16 cellular contexts compared by ENCODE assay signal in genomic region chr7:140160308-140160707, GRCh38. TPM values are rescaled to one million over a fixed set of nuclear protein-coding genes. Genes with fewer than 3 reads are reported as not detected.
DNase-seq lines count a peak whose midpoint lies in the region; ATAC-seq and TF ChIP-seq lines count a peak whose summit lies in the region.
"Had no signal": no experiment of that assay in that cellular context is flagged by ENCODE, and none has a peak within 500 bp of the region (broad histone marks: within the 10 kb centered on the region; RNA-seq: fewer than 3 reads in every experiment).

No MANE protein-coding gene starts in this region.

- 57 to 58% methylated on average over 2 of the region's 2 CpGs for WGBS in thyroid gland, 2 donors

- no peak for TF ChIP-seq CTCF in left ventricle myocardium inferior (IDR thresholded peaks at IDR 0.05; ENCODE audit: borderline replicate concordance)
- TF ChIP-seq CTCF in Panc1 (IDR thresholded peaks at IDR 0.05) = no peak
- no peak for TF ChIP-seq CTCF in HFFc6 (IDR thresholded peaks at IDR 0.05)
- no peak for TF ChIP-seq CTCF in thyroid gland (IDR thresholded peaks at IDR 0.05)

- peak; percentile 34 for ATAC-seq in left ventricle myocardium superior
- ATAC-seq in Panc1 = peak; percentile 47; the same call in 1 of the 2 replicates
- ATAC-seq in stimulated activated naive B cell treated with anti-CD40 and anti-IgM and Interleukin-4, amounts not matched to agents 10 μg/mL and 1 μg/mL and 100 μg/mL, for 72 hours (replicated peaks) = no peak
- ATAC-seq in HG03095 (IDR thresholded peaks at IDR 0.05; ENCODE audit: unreplicated experiment) = no peak

- H3K4me1 ChIP-seq in left ventricle myocardium inferior (peaks cover 55% of the 10 kb centered on the region), Panc1 (ENCODE audit: control insufficient read depth, insufficient read depth, low read length) (peaks cover 10% of the 10 kb centered on the region), thyroid gland (peaks cover 0 to 5% of the 10 kb centered on the region in 2 donors)

- no peaks in the 10 kb centered on the region for H3K27me3 Mint-ChIP-seq in stimulated activated naive B cell treated with anti-CD40 and anti-IgM and Interleukin-4, amounts not matched to agents 10 μg/mL and 1 μg/mL and 100 μg/mL, for 72 hours
- no peaks in the 10 kb centered on the region; the same call in 1 of the 2 replicates for H3K27me3 Mint-ChIP-seq in HFFc6 (ENCODE audit: insufficient read depth)

- CTCF ChIA-PET in Panc1 (lab: Charles Lee) = no interaction called here

- intact Hi-C loops in left ventricle myocardium superior (cut with micrococcal nuclease) (no loop called here), left ventricle myocardium inferior (cut with micrococcal nuclease) (no loop called here), Panc1 (cut with micrococcal nuclease; ENCODE audit: unreplicated experiment) (no loop called here), thyroid gland (cut with DNase I) (no loop called here)

- H3K36me3 ChIP-seq in left ventricle myocardium inferior (no peaks in the 10 kb centered on the region), Panc1 (ENCODE audit: control insufficient read depth, insufficient read depth, low read length) (no peaks in the 10 kb centered on the region), thyroid gland (no peaks in the 10 kb centered on the region)
- H3K36me3 ChIP-seq: ovary had no signal

- peaks cover 37 to 75% of the 10 kb centered on the region in 2 donors for H3K4me1 Mint-ChIP-seq in stimulated activated naive B cell treated with anti-CD40 and anti-IgM and Interleukin-4, amounts not matched to agents 10 μg/mL and 1 μg/mL and 100 μg/mL, for 72 hours
- peaks cover 32% of the 10 kb centered on the region for H3K4me1 Mint-ChIP-seq in HFFc6 (ENCODE audit: low read depth)

- H3K27ac ChIP-seq in left ventricle myocardium inferior (replicated peaks) = no peak overlapping the region
- peak overlapping the region; percentile 3; the same call in 1 of the 2 replicates for H3K27ac ChIP-seq in Panc1 (ENCODE audit: low read length)
- no peak overlapping the region for H3K27ac ChIP-seq in thyroid gland
- H3K27ac ChIP-seq: ovary had no signal

- TF ChIP-seq POLR2A in thyroid gland (IDR thresholded peaks at IDR 0.05) = no peak

- DNase-seq in left ventricle myocardium superior (no peak), left ventricle myocardium inferior (no peak), Panc1 (ENCODE audit: low read depth, low spot score) (no peak), iPS-NIHi7 (ENCODE audit: extremely low spot score) (peak; percentile 48), HFFc6 (no peak), thyroid gland (no peak)
- DNase-seq in stimulated activated naive B cell treated with anti-CD40 and anti-IgM and Interleukin-4, amounts not matched to agents 10 μg/mL and 1 μg/mL and 100 μg/mL, for 72 hours = no peak
- DNase-seq: DMS153, Kasumi-1, NCI-H146, NCI-H510A, ovary, substantia nigra had no signal

- POLR2A ChIA-PET in Panc1 (lab: Charles Lee) = interaction anchor here (0.6 kb wide), 1 partner anchor 15 kb away, joined by 3 read pairs; no protein-coding TSS in a partner anchor

- H3K4me3 ChIP-seq in left ventricle myocardium inferior = no peak overlapping the region
- no peak overlapping the region for H3K4me3 ChIP-seq in Panc1 (ENCODE audit: low read depth in 2 of 2, low read length in 2 of 2)
- H3K4me3 ChIP-seq in thyroid gland (replicated peaks in 1 of 3) = no peak overlapping the region
- H3K4me3 ChIP-seq: lung, ovary had no signal

- H3K27ac Mint-ChIP-seq in stimulated activated naive B cell treated with anti-CD40 and anti-IgM and Interleukin-4, amounts not matched to agents 10 μg/mL and 1 μg/mL and 100 μg/mL, for 72 hours = peak overlapping the region; percentile 88
- H3K27ac Mint-ChIP-seq in HFFc6 = no peak overlapping the region

- H3K9me3 Mint-ChIP-seq in stimulated activated naive B cell treated with anti-CD40 and anti-IgM and Interleukin-4, amounts not matched to agents 10 μg/mL and 1 μg/mL and 100 μg/mL, for 72 hours = no peaks in the 10 kb centered on the region
- H3K9me3 Mint-ChIP-seq in HFFc6 = no peaks in the 10 kb centered on the region

- H3K27me3 ChIP-seq in left ventricle myocardium inferior (ENCODE audit: low read depth) (no peaks in the 10 kb centered on the region), Panc1 (ENCODE audit: control insufficient read depth, insufficient read depth, low read length) (no peaks in the 10 kb centered on the region), thyroid gland (no peaks in the 10 kb centered on the region)
- H3K27me3 ChIP-seq: ovary had no signal

- BruUV-seq in Panc1 (replicated peaks; lab: Mats Ljungman, UMichigan) = no TSS peak

- in situ Hi-C loops in Panc1 (cut with HindIII; ENCODE audit: low pct_unique_long_range_greater_than_20kb, low sequenced_read_pairs) = no loop called here

- peaks cover 3 to 6% of the 10 kb centered on the region in 2 donors for H3K36me3 Mint-ChIP-seq in stimulated activated naive B cell treated with anti-CD40 and anti-IgM and Interleukin-4, amounts not matched to agents 10 μg/mL and 1 μg/mL and 100 μg/mL, for 72 hours
- no peaks in the 10 kb centered on the region for H3K36me3 Mint-ChIP-seq in HFFc6 (ENCODE audit: low read depth)

- no peaks in the 10 kb centered on the region for H3K9me3 ChIP-seq in left ventricle myocardium inferior (replicated peaks)
- no peaks in the 10 kb centered on the region for H3K9me3 ChIP-seq in Panc1 (ENCODE audit: control insufficient read depth, insufficient read depth, low read depth, low read length)
- H3K9me3 ChIP-seq in thyroid gland = no peaks in the 10 kb centered on the region
- H3K9me3 ChIP-seq: ovary had no signal

- H3K4me3 Mint-ChIP-seq in stimulated activated naive B cell treated with anti-CD40 and anti-IgM and Interleukin-4, amounts not matched to agents 10 μg/mL and 1 μg/mL and 100 μg/mL, for 72 hours = peak overlapping the region; percentile 39 to 59
- H3K4me3 Mint-ChIP-seq in HFFc6 = no peak overlapping the region
- H3K4me3 Mint-ChIP-seq: brain had no signal

RNA-seq across cellular contexts. Expression of gene KDM7A, which starts 16.5 kb away (rescaled TPM):
- 10.3 TPM for total RNA-seq in left ventricle myocardium superior
- 8.2 TPM for total RNA-seq in left ventricle myocardium inferior
- total RNA-seq in Panc1 (2021; ENCODE audit: unreplicated experiment) = 3.6 TPM
- polyA plus RNA-seq in Panc1 (2012; ENCODE audit: insufficient read length) = 2.9 TPM
- total RNA-seq in HFFc6 (2021; fragmentation: NEBNext Ultra II Directional; extraction: Animal tissue kit (Norgen Biotek cat#: 25700)) = 1 to 10 TPM in 5 of 6 experiments, under 1 TPM in 1; 0.97 to 2.2 (median 1.2) TPM
- total RNA-seq in thyroid gland = 10 to 100 TPM; 11.1 to 29.8 (median 20.7) TPM

Comparison
In these comparisons a context has a peak if more than half of its experiments do, and no peak if none do; other contexts are left out.
1. ATAC-seq: peak in left ventricle myocardium superior (single experiment) and Panc1 (single experiment); none in stimulated activated naive B cell treated with anti-CD40 and anti-IgM and Interleukin-4, amounts not matched to agents 10 μg/mL and 1 μg/mL and 100 μg/mL, for 72 hours (0 of 2) and HG03095 (single experiment).